Comparison of ENCODE assay signal across 14 cellular contexts in genomic region chr12:46456356-46457334, GRCh38.
DNase-seq lines count a peak whose midpoint lies in the region; ATAC-seq and TF ChIP-seq lines count a peak whose summit lies in the region.
"Had no signal": no experiment of that assay in that cellular context is flagged by ENCODE, and none has a peak within 500 bp of the region (broad histone marks: within the 10 kb centered on the region; RNA-seq: fewer than 3 reads in every experiment).

No MANE protein-coding gene starts in this region.

- H3K9me3 ChIP-seq in hepatocyte (ENCODE audit: low read depth) (no peaks in the 10 kb centered on the region), lower lobe of right lung (no peaks in the 10 kb centered on the region)
- H3K9me3 ChIP-seq: ovary, thoracic aorta had no signal

- DNase-seq in A172 (ENCODE audit: low spot score) (peak; percentile 40), DMS53 (lab: John Stamatoyannopoulos, UW) (peak; percentile 55), hepatocyte (ENCODE audit: low spot score) (no peak), lower lobe of right lung (no peak), dermis blood vessel endothelial cell (no peak), KG1 (lab: John Stamatoyannopoulos, UW) (no peak), AG20443 (ENCODE audit: low spot score) (no peak)
- DNase-seq in activated CD4-positive, alpha-beta memory T cell treated with anti-CD3 and anti-CD28 coated beads for 36 hours: no peak
- DNase-seq: central memory CD4-positive, alpha-beta T cell; NCI-H526; ovary; stimulated activated CD4-positive, alpha-beta T cell treated with anti-CD3 and anti-CD28 coated beads, Interleukin-4, amount 100 ng/mL, for 4 hours had no signal

- no peaks in the 10 kb centered on the region for H3K79me2 ChIP-seq in hepatocyte

- peaks cover 38% of the 10 kb centered on the region for H3K4me1 ChIP-seq in hepatocyte (ENCODE audit: insufficient read depth)
- peaks cover 37% of the 10 kb centered on the region for H3K4me1 ChIP-seq in lower lobe of right lung

- intact Hi-C loops in activated CD4-positive, alpha-beta memory T cell treated with anti-CD3 and anti-CD28 coated beads for 36 hours (cut with micrococcal nuclease): loop anchor here (1.0 to 5.0 kb wide), 3 partner anchors 26 to 239 kb away; partner anchors contain the start of gene SLC38A1
- intact Hi-C loops in lower lobe of right lung (cut with DNase I): no loop called here

- H3K27ac ChIP-seq in hepatocyte (peak overlapping the region; percentile 38), lower lobe of right lung (no peak overlapping the region)
- H3K27ac ChIP-seq: thoracic aorta had no signal

- H3K36me3 ChIP-seq in hepatocyte (replicated peaks; ENCODE audit: insufficient read depth, low read depth) (no peaks in the 10 kb centered on the region), lower lobe of right lung (no peaks in the 10 kb centered on the region)
- H3K36me3 ChIP-seq: ovary, thoracic aorta had no signal

- WGBS in hepatocyte (ENCODE audit: low lambda C conversion rate, missing lambda C conversion rate): 46% methylated on average over 5 of the region's 5 CpGs

- H3K9me2 ChIP-seq in hepatocyte (replicated peaks; ENCODE audit: insufficient read depth): no peaks in the 10 kb centered on the region

- no peak overlapping the region for H3K4me3 ChIP-seq in hepatocyte
- no peak overlapping the region for H3K4me3 ChIP-seq in lower lobe of right lung
- H3K4me3 ChIP-seq: ovary, thoracic aorta had no signal

- H3K27me3 Mint-ChIP-seq in activated CD4-positive, alpha-beta memory T cell treated with anti-CD3 and anti-CD28 coated beads for 36 hours: no peaks in the 10 kb centered on the region

- CTCF ChIA-PET in activated CD4-positive, alpha-beta memory T cell treated with anti-CD3 and anti-CD28 coated beads for 36 hours (lab: Charles Lee): interaction anchor here (1.1 kb wide), 1 partner anchor 103 kb away, joined by 3 read pairs; no protein-coding TSS in a partner anchor

- H3K4me3 Mint-ChIP-seq in activated CD4-positive, alpha-beta memory T cell treated with anti-CD3 and anti-CD28 coated beads for 36 hours: no peak overlapping the region

- no peaks in the 10 kb centered on the region for H4K20me1 ChIP-seq in hepatocyte (ENCODE audit: insufficient read depth, poor library complexity, severe bottlenecking)

- no peaks in the 10 kb centered on the region for H3K36me3 Mint-ChIP-seq in activated CD4-positive, alpha-beta memory T cell treated with anti-CD3 and anti-CD28 coated beads for 36 hours

- no peak for ATAC-seq in lower lobe of right lung
- ATAC-seq: left lobe of liver had no signal

- peaks cover 66% of the 10 kb centered on the region for H3K4me1 Mint-ChIP-seq in activated CD4-positive, alpha-beta memory T cell treated with anti-CD3 and anti-CD28 coated beads for 36 hours (ENCODE audit: low read depth)

- TF ChIP-seq CTCF in hepatocyte (IDR thresholded peaks at IDR 0.05; ENCODE audit: poor library complexity) (no peak), lower lobe of right lung (IDR thresholded peaks at IDR 0.05) (no peak)

- H3K27ac Mint-ChIP-seq in activated CD4-positive, alpha-beta memory T cell treated with anti-CD3 and anti-CD28 coated beads for 36 hours: peak overlapping the region; percentile 44

- POLR2A ChIA-PET in activated CD4-positive, alpha-beta memory T cell treated with anti-CD3 and anti-CD28 coated beads for 36 hours (lab: Charles Lee): no interaction called here

- H3K27me3 ChIP-seq in hepatocyte (no peaks in the 10 kb centered on the region), lower lobe of right lung (ENCODE audit: low read depth) (no peaks in the 10 kb centered on the region)
- H3K27me3 ChIP-seq: ovary had no signal

- H3K9me3 Mint-ChIP-seq in activated CD4-positive, alpha-beta memory T cell treated with anti-CD3 and anti-CD28 coated beads for 36 hours: no peaks in the 10 kb centered on the region

- H2AFZ ChIP-seq in hepatocyte: no peak overlapping the region

- peak overlapping the region; percentile 47 for H3K4me2 ChIP-seq in hepatocyte

Comparison
In these comparisons a context has a peak if more than half of its experiments do, and no peak if none do; other contexts are left out.
1. DNase-seq: peak in A172 (single experiment) and DMS53 (single experiment); none in activated CD4-positive, alpha-beta memory T cell treated with anti-CD3 and anti-CD28 coated beads for 36 hours (single experiment), hepatocyte (single experiment), lower lobe of right lung (single experiment), dermis blood vessel endothelial cell (single experiment), KG1 (single experiment) and AG20443 (single experiment).